Comparison of ENCODE assay signal across 14 cellular contexts in the genomic region with DNA sequence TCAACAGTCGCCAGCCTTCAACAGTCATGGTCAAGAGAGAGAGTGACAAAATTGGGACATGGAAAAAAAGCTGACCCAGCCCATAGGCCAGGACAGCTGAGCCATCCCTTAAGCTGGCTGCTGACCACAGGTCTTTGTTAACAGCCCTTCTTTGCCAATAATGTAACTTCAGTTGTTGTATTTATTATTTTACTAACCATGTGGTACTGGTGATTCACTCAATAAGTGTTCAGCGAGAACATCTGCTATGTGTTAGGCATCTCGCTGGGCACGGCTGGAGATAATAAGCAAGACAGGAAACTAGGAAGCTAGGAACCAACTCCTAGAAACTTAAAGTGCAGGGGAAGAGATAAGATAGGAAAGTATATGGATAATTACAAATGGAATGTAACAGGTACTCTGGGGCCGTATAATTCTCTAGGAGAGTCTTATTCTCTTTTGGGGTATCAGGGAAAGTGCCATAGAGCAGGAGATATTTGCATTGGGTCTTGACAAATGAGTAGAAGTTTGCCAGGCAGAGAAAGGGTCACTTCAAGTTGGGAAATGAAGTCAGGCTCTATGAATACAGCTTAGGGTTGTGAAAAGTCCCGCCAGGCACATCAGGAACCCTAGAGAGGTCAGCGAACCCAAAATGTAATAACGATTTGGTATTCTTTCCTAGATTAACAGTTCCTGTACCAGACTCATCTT.
DNase-seq lines count a peak whose midpoint lies in the region; ATAC-seq and TF ChIP-seq lines count a peak whose summit lies in the region.
"Had no signal": no experiment of that assay in that cellular context is flagged by ENCODE, and none has a peak within 500 bp of the region (broad histone marks: within the 10 kb centered on the region; RNA-seq: fewer than 3 reads in every experiment).

No MANE protein-coding gene starts in this region.

- H3K27ac Mint-ChIP-seq in chondrocyte (ENCODE audit: unreplicated experiment) = peak overlapping the region; percentile 69
- H3K27ac Mint-ChIP-seq: activated naive CD4-positive, alpha-beta T cell treated with anti-CD3 and anti-CD28 coated beads for 36 hours had no signal

- H3K4me1 ChIP-seq in esophagus squamous epithelium = peaks cover 0 to 6% (median 0%) of the 10 kb centered on the region in 3 donors
- H3K4me1 ChIP-seq in upper lobe of right lung = no peaks in the 10 kb centered on the region

- peak; percentile 80 for DNase-seq in AG09319 (ENCODE audit: extremely low read depth, low read depth)
- DNase-seq in MG63 = peak; percentile 87
- DNase-seq in chondrocyte (ENCODE audit: low spot score) = no peak
- DNase-seq in non-pigmented ciliary epithelial cell (ENCODE audit: low read depth) = peak; percentile 70
- DNase-seq in T-helper 2 cell = no peak
- DNase-seq in esophagus squamous epithelium (lab: John Stamatoyannopoulos, UW) = no peak
- DNase-seq in upper lobe of right lung = no peak
- DNase-seq: activated naive CD4-positive, alpha-beta T cell treated with anti-CD3 and anti-CD28 coated beads for 36 hours; effector CD8-positive, alpha-beta T cell; NCI-H187; stimulated activated CD4-positive, alpha-beta T cell treated with anti-CD3 and anti-CD28 coated beads, Interleukin-4, amount 100 ng/mL, for 24 hours had no signal

- H3K4me3 Mint-ChIP-seq in chondrocyte (ENCODE audit: unreplicated experiment) = no peak overlapping the region
- H3K4me3 Mint-ChIP-seq: activated naive CD4-positive, alpha-beta T cell treated with anti-CD3 and anti-CD28 coated beads for 36 hours had no signal

- H3K27ac ChIP-seq in esophagus squamous epithelium (no peak overlapping the region), upper lobe of right lung (no peak overlapping the region)
- H3K27ac ChIP-seq: C4-2B, HL-60 had no signal

- TF ChIP-seq CTCF in AG09319 (IDR thresholded peaks at IDR 0.05; ENCODE audit: low read depth, low read length) (no peak), chondrocyte (IDR thresholded peaks at IDR 0.05) (peak; percentile 8), esophagus squamous epithelium (IDR thresholded peaks at IDR 0.05) (no peak), upper lobe of right lung (IDR thresholded peaks at IDR 0.05) (no peak)

- H3K4me3 ChIP-seq in MG63 = no peak overlapping the region
- no peak overlapping the region for H3K4me3 ChIP-seq in esophagus squamous epithelium
- no peak overlapping the region for H3K4me3 ChIP-seq in upper lobe of right lung

- TF ChIP-seq POLR2A in esophagus squamous epithelium (IDR thresholded peaks at IDR 0.05) = no peak

- intact Hi-C loops in esophagus squamous epithelium (cut with DNase I) (no loop called here), upper lobe of right lung (cut with DNase I) (no loop called here)

- H3K27me3 Mint-ChIP-seq in chondrocyte (ENCODE audit: low read depth) = peaks cover 2% of the 10 kb centered on the region

- no peak for ATAC-seq in HG02623 (IDR thresholded peaks at IDR 0.05; ENCODE audit: unreplicated experiment)
- no peak for ATAC-seq in upper lobe of right lung

- H3K9me3 Mint-ChIP-seq in chondrocyte (ENCODE audit: low read depth) = no peaks in the 10 kb centered on the region
- H3K9me3 Mint-ChIP-seq: activated naive CD4-positive, alpha-beta T cell treated with anti-CD3 and anti-CD28 coated beads for 36 hours had no signal

- H3K27me3 ChIP-seq in MG63 (no peaks in the 10 kb centered on the region), esophagus squamous epithelium (no peaks in the 10 kb centered on the region), upper lobe of right lung (no peaks in the 10 kb centered on the region)

- peaks cover 26% of the 10 kb centered on the region for H3K4me1 Mint-ChIP-seq in chondrocyte (ENCODE audit: low read depth)

- H3K36me3 ChIP-seq in MG63 (no peaks in the 10 kb centered on the region), esophagus squamous epithelium (no peaks in the 10 kb centered on the region), upper lobe of right lung (no peaks in the 10 kb centered on the region)

- 85 to 87% methylated on average over 7 to 8 of the region's 8 CpGs for WGBS in esophagus squamous epithelium, 2 donors

- H3K9me3 ChIP-seq in MG63 (no peaks in the 10 kb centered on the region; the same call in 1 of the 2 replicates), esophagus squamous epithelium (no peaks in the 10 kb centered on the region), upper lobe of right lung (no peaks in the 10 kb centered on the region)

- no peaks in the 10 kb centered on the region for H3K36me3 Mint-ChIP-seq in chondrocyte (ENCODE audit: low read depth)

Comparison
In these comparisons a context has a peak if more than half of its experiments do, and no peak if none do; other contexts are left out.
1. DNase-seq: peak in AG09319 (single experiment), MG63 (single experiment) and non-pigmented ciliary epithelial cell (single experiment); none in chondrocyte (single experiment), T-helper 2 cell (0 of 5), esophagus squamous epithelium (single experiment) and upper lobe of right lung (single experiment).